ENCODE assay signal across 19 cellular contexts in genomic region chr10:11454160-11454559, GRCh38.
"Had no signal": no experiment of that assay in that cellular context is flagged by ENCODE, and none has a peak within 500 bp of the region (broad histone marks: within the 10 kb centered on the region; RNA-seq: fewer than 3 reads in every experiment).

No MANE protein-coding gene starts in this region.

- H3K36me3 ChIP-seq: ovary, thoracic aorta, upper lobe of right lung had no signal

- H3K27ac Mint-ChIP-seq: activated naive CD8-positive, alpha-beta T cell; activated T-helper 1 cell treated with anti-CD3 and anti-CD28 coated beads, Interleukin-12 subunit alpha, Interleukin-12 subunit beta, Interleukin-2, Interleukin-4 antibody, amounts not matched to agents 30 ng/mL and 10 ng/mL and 1 ng/mL, durations not matched to agents 14 hours and 24 hours and 36 hours; dendritic cell treated with granulocyte-macrophage colony-stimulating factor and Interleukin-4, amounts not matched to agents 40 ng/mL and 50 ng/mL, for 4 days had no signal

- H3K4me3 Mint-ChIP-seq: activated naive CD8-positive, alpha-beta T cell; activated T-helper 1 cell treated with anti-CD3 and anti-CD28 coated beads, Interleukin-12 subunit alpha, Interleukin-12 subunit beta, Interleukin-2, Interleukin-4 antibody, amounts not matched to agents 30 ng/mL and 10 ng/mL and 1 ng/mL, durations not matched to agents 14 hours and 24 hours and 36 hours; dendritic cell treated with granulocyte-macrophage colony-stimulating factor and Interleukin-4, amounts not matched to agents 40 ng/mL and 50 ng/mL, for 4 days; neural crest cell had no signal

- H3K36me3 Mint-ChIP-seq: activated naive CD8-positive, alpha-beta T cell had no signal

- ATAC-seq: sciatic nerve, upper lobe of right lung had no signal

- H3K4me1 ChIP-seq: upper lobe of right lung had no signal

- H3K9me3 ChIP-seq: ovary, thoracic aorta, upper lobe of right lung had no signal

- DNase-seq: activated CD4-positive, alpha-beta T cell treated with anti-CD3 and anti-CD28 coated beads, Interleukin-2, amount 50 U/mL, for 1 hour; activated CD4-positive, CD25-positive, alpha-beta regulatory T cell treated with anti-CD3 and anti-CD28 coated beads, Interleukin-2, amount 50 U/mL, for 72 hours; amniotic stem cell; effector memory CD4-positive, alpha-beta T cell; foreskin fibroblast; hippocampal formation; midbrain; ovary; stimulated activated CD4-positive, alpha-beta T cell treated with anti-CD3 and anti-CD28 coated beads, Interleukin-4, amount 100 ng/mL, for 1 hour; T-helper 2 cell; upper lobe of right lung had no signal

- H3K4me3 ChIP-seq: ovary, smooth muscle cell, thoracic aorta, upper lobe of right lung had no signal

- H3K27me3 ChIP-seq: ovary, upper lobe of right lung had no signal

- H3K27ac ChIP-seq: ovary, thoracic aorta, upper lobe of right lung, VCaP had no signal

- H3K9me3 Mint-ChIP-seq: activated T-helper 1 cell treated with anti-CD3 and anti-CD28 coated beads, Interleukin-12 subunit alpha, Interleukin-12 subunit beta, Interleukin-2, Interleukin-4 antibody, amounts not matched to agents 30 ng/mL and 10 ng/mL and 1 ng/mL, durations not matched to agents 14 hours and 24 hours and 36 hours; dendritic cell treated with granulocyte-macrophage colony-stimulating factor and Interleukin-4, amounts not matched to agents 40 ng/mL and 50 ng/mL, for 4 days had no signal

- H3K27me3 Mint-ChIP-seq: activated naive CD8-positive, alpha-beta T cell had no signal

- H3K4me2 ChIP-seq: smooth muscle cell had no signal
